ENCODE assay signal across 19 cellular contexts in the genomic region with DNA sequence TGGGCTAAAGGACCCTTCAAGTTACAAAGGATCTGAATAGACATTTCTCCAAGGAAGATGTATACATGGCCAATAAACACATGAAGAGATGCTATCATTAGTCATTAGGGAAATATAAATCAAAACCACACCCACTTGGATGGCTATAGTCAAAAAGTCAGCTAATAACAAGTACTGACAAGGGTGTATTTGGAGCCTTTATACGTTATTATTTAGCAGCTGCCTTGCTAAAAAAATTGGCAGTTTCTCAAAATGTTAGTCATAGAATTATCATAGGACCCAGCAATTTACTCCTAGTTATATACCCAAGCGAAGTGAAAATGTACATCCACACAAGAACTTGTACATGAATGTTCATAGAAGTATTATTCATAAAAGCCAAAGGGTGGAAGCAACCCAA.
DNase-seq lines count a peak whose midpoint lies in the region; ATAC-seq, FAIRE-seq and TF ChIP-seq lines count a peak whose summit lies in the region.
"Had no signal": no experiment of that assay in that cellular context is flagged by ENCODE, and none has a peak within 500 bp of the region (broad histone marks: within the 10 kb centered on the region; RNA-seq: fewer than 3 reads in every experiment).

No MANE protein-coding gene starts in this region.

- ATAC-seq in GM23338: no peak
- ATAC-seq: Right ventricle myocardium inferior had no signal

- H3K4me3 ChIP-seq in choroid plexus epithelial cell (ENCODE audit: low read depth, low read length): no peak overlapping the region
- H3K4me3 ChIP-seq in fibroblast of the aortic adventitia (ENCODE audit: low read depth, low read length): no peak overlapping the region
- no peak overlapping the region for H3K4me3 ChIP-seq in adrenal gland
- no peak overlapping the region for H3K4me3 ChIP-seq in GM23338

- no peaks in the 10 kb centered on the region for H3K9me3 Mint-ChIP-seq in GM23338

- H3K36me3 ChIP-seq in adrenal gland (replicated peaks in 1 of 2): no peaks in the 10 kb centered on the region
- no peaks in the 10 kb centered on the region for H3K36me3 ChIP-seq in GM23338 (ENCODE audit: insufficient read depth)

- H3K27me3 Mint-ChIP-seq in GM23338 (ENCODE audit: insufficient read depth, low read depth, poor library complexity): peaks cover 2% of the 10 kb centered on the region

- H3K27ac ChIP-seq in adrenal gland: no peak overlapping the region
- H3K27ac ChIP-seq in GM23338 (ENCODE audit: low read depth): no peak overlapping the region

- FAIRE-seq in GM12892 (lab: Jason Lieb, UNC) (peak; percentile 65), D721Med (lab: Jason Lieb, UNC) (no peak)
- FAIRE-seq: G401.6, GM12891, HTR-8/SVneo had no signal

- H2AFZ ChIP-seq in GM23338: no peak overlapping the region

- 52 to 66% (median 54%) methylated on average over 2 of the region's 2 CpGs for WGBS in adrenal gland, 4 donors

- H3K4me2 ChIP-seq in GM23338: no peak overlapping the region

- no peak for TF ChIP-seq CTCF in choroid plexus epithelial cell (conservative IDR thresholded peaks at IDR 0.05; ENCODE audit: low read depth, low read length)
- no peak for TF ChIP-seq CTCF in fibroblast of the aortic adventitia (IDR thresholded peaks at IDR 0.05; ENCODE audit: insufficient read depth, low read length)
- TF ChIP-seq CTCF in adrenal gland (IDR thresholded peaks at IDR 0.05): no peak
- TF ChIP-seq CTCF in GM23338 (conservative IDR thresholded peaks at IDR 0.05; ENCODE audit: low read depth in 2 of 2): no peak
- TF ChIP-seq CTCF in D721Med (IDR thresholded peaks at IDR 0.05; ENCODE audit: insufficient read depth, missing control alignments): no peak

- H3K4me3 Mint-ChIP-seq in GM23338: no peak overlapping the region
- H3K4me3 Mint-ChIP-seq: CD14-positive monocyte had no signal

- no peaks in the 10 kb centered on the region for H3K36me3 Mint-ChIP-seq in GM23338 (ENCODE audit: low read depth)
- H3K36me3 Mint-ChIP-seq: CD14-positive monocyte had no signal

- TF ChIP-seq POLR2A in GM12892 (IDR thresholded peaks at IDR 0.05; ENCODE audit: low read depth, low read length) (no peak), adrenal gland (IDR thresholded peaks at IDR 0.05) (no peak)

- DNase-seq in GM12892 (ENCODE audit: insufficient read length) (no peak), NCI-H446 (lab: John Stamatoyannopoulos, UW) (peak; percentile 37 to 67), choroid plexus epithelial cell (ENCODE audit: low read depth) (peak; percentile 1), fibroblast of the aortic adventitia (ENCODE audit: low read depth) (peak; percentile 32), adrenal gland (no peak), GM23338 (ENCODE audit: low spot score) (no peak), D721Med (ENCODE audit: insufficient read length, low spot score) (no peak)
- DNase-seq: COR-L47; DMS53; NCI-H1092; NCI-H187; NCI-H2171; NCI-H526; NK-92 treated with Interleukin-12 subunit alpha and Interleukin-12 subunit beta, amount 100 ng/mL, for 24 hours had no signal

- no peaks in the 10 kb centered on the region for H3K27me3 ChIP-seq in adrenal gland
- no peaks in the 10 kb centered on the region for H3K27me3 ChIP-seq in GM23338 (ENCODE audit: insufficient read depth)

- no peaks in the 10 kb centered on the region for H3K9me3 ChIP-seq in adrenal gland (replicated peaks in 1 of 3)

- H3K4me1 Mint-ChIP-seq in GM23338: no peaks in the 10 kb centered on the region

- H3K4me1 ChIP-seq in adrenal gland (replicated peaks in 1 of 2) (no peaks in the 10 kb centered on the region), GM23338 (ENCODE audit: insufficient read depth) (no peaks in the 10 kb centered on the region)

- H4K20me1 ChIP-seq in GM23338 (replicated peaks; ENCODE audit: insufficient read depth): no peaks in the 10 kb centered on the region

- no peaks in the 10 kb centered on the region for H3K9me2 ChIP-seq in GM23338 (ENCODE audit: insufficient read depth)

- intact Hi-C loops in adrenal gland (cut with DNase I): no loop called here

- H3K27ac Mint-ChIP-seq in GM23338: no peak overlapping the region
- H3K27ac Mint-ChIP-seq: CD14-positive monocyte had no signal

- no peaks in the 10 kb centered on the region for H3K79me2 ChIP-seq in GM23338 (replicated peaks; ENCODE audit: insufficient read depth)

- H3F3A ChIP-seq in GM23338 (replicated peaks; ENCODE audit: low read depth): no peaks in the 10 kb centered on the region

TF ChIP-seq in GM23338, 12 proteins besides CTCF, POLR2A, EP300 and RAD21 (continues in another document):
- TF ChIP-seq, protein P1, sequence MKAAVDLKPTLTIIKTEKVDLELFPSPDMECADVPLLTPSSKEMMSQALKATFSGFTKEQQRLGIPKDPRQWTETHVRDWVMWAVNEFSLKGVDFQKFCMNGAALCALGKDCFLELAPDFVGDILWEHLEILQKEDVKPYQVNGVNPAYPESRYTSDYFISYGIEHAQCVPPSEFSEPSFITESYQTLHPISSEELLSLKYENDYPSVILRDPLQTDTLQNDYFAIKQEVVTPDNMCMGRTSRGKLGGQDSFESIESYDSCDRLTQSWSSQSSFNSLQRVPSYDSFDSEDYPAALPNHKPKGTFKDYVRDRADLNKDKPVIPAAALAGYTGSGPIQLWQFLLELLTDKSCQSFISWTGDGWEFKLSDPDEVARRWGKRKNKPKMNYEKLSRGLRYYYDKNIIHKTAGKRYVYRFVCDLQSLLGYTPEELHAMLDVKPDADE (IDR thresholded peaks at IDR 0.05): no peak
- TF ChIP-seq ZNF331 (CRISPR knock-in tag; IDR thresholded peaks at IDR 0.05; ENCODE audit: low read depth) (no peak), JUNB (IDR thresholded peaks at IDR 0.05; ENCODE audit: unreplicated experiment) (no peak), EZH2 (IDR thresholded peaks at IDR 0.05; ENCODE audit: low read depth, unreplicated experiment) (no peak), POLR2AphosphoS5 (IDR thresholded peaks at IDR 0.05; ENCODE audit: low read depth) (no peak)
- TF ChIP-seq, protein P2, sequence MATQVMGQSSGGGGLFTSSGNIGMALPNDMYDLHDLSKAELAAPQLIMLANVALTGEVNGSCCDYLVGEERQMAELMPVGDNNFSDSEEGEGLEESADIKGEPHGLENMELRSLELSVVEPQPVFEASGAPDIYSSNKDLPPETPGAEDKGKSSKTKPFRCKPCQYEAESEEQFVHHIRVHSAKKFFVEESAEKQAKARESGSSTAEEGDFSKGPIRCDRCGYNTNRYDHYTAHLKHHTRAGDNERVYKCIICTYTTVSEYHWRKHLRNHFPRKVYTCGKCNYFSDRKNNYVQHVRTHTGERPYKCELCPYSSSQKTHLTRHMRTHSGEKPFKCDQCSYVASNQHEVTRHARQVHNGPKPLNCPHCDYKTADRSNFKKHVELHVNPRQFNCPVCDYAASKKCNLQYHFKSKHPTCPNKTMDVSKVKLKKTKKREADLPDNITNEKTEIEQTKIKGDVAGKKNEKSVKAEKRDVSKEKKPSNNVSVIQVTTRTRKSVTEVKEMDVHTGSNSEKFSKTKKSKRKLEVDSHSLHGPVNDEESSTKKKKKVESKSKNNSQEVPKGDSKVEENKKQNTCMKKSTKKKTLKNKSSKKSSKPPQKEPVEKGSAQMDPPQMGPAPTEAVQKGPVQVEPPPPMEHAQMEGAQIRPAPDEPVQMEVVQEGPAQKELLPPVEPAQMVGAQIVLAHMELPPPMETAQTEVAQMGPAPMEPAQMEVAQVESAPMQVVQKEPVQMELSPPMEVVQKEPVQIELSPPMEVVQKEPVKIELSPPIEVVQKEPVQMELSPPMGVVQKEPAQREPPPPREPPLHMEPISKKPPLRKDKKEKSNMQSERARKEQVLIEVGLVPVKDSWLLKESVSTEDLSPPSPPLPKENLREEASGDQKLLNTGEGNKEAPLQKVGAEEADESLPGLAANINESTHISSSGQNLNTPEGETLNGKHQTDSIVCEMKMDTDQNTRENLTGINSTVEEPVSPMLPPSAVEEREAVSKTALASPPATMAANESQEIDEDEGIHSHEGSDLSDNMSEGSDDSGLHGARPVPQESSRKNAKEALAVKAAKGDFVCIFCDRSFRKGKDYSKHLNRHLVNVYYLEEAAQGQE (IDR thresholded peaks at IDR 0.05; ENCODE audit: unreplicated experiment): no peak

Comparison
In these comparisons a context has a peak if more than half of its experiments do, and no peak if none do; other contexts are left out.
1. DNase-seq: peak in NCI-H446 (2 of 2), choroid plexus epithelial cell (single experiment) and fibroblast of the aortic adventitia (single experiment); none in GM12892 (single experiment), adrenal gland (0 of 7), GM23338 (single experiment) and D721Med (single experiment).